14 cellular contexts compared by ENCODE assay signal in genomic region chr9:70589571-70590263, GRCh38.
A peak's percentile ranks its signal among the peaks of the same experiment; 100 is the strongest.
DNase-seq lines count a peak whose midpoint lies in the region; ATAC-seq and TF ChIP-seq lines count a peak whose summit lies in the region.
"Had no signal": no experiment of that assay in that cellular context is flagged by ENCODE, and none has a peak within 500 bp of the region (broad histone marks: within the 10 kb centered on the region; RNA-seq: fewer than 3 reads in every experiment).

No MANE protein-coding gene starts in this region.

- H3K9me3 Mint-ChIP-seq in activated naive CD8-positive, alpha-beta T cell treated with anti-CD3 and anti-CD28 coated beads, Interleukin-2, amount 50 U/mL, for 24 hours = no peaks in the 10 kb centered on the region
- H3K9me3 Mint-ChIP-seq: naive B cell had no signal

- no peaks in the 10 kb centered on the region for H3K27me3 ChIP-seq in colonic mucosa
- no peaks in the 10 kb centered on the region for H3K27me3 ChIP-seq in smooth muscle cell (ENCODE audit: low read depth)

- no peaks in the 10 kb centered on the region for H4K20me1 ChIP-seq in smooth muscle cell (ENCODE audit: low read depth)

- peak overlapping the region; percentile 1 for H3K27ac ChIP-seq in colonic mucosa
- peak overlapping the region; percentile 94 for H3K27ac ChIP-seq in smooth muscle cell (ENCODE audit: low read depth)
- H3K27ac ChIP-seq: epithelial cell of prostate, WERI-Rb-1 had no signal

- H3K4me2 ChIP-seq in smooth muscle cell = peak overlapping the region; percentile 65

- H3K79me2 ChIP-seq in smooth muscle cell (ENCODE audit: low read depth) = no peaks in the 10 kb centered on the region

- TF ChIP-seq POLR2A in lower leg skin (IDR thresholded peaks at IDR 0.05) = no peak

- 33 to 50% methylated on average over 7 of the region's 7 CpGs for WGBS in lower leg skin, 2 donors
- WGBS in smooth muscle cell (ENCODE audit: low lambda C conversion rate) = 40% methylated on average over 7 of the region's 7 CpGs

- H3K27me3 Mint-ChIP-seq in activated naive CD8-positive, alpha-beta T cell treated with anti-CD3 and anti-CD28 coated beads, Interleukin-2, amount 50 U/mL, for 24 hours = no peaks in the 10 kb centered on the region

- intact Hi-C loops in colonic mucosa (cut with DNase I) (no loop called here), lower leg skin (cut with DNase I; ENCODE audit: low total_unique reads) (no loop called here)

- H3K36me3 ChIP-seq in colonic mucosa (no peaks in the 10 kb centered on the region), smooth muscle cell (ENCODE audit: low read depth) (no peaks in the 10 kb centered on the region)
- H3K36me3 ChIP-seq: WERI-Rb-1 had no signal

- H3K36me3 Mint-ChIP-seq in activated naive CD8-positive, alpha-beta T cell treated with anti-CD3 and anti-CD28 coated beads, Interleukin-2, amount 50 U/mL, for 24 hours (ENCODE audit: low read depth) = no peaks in the 10 kb centered on the region
- H3K36me3 Mint-ChIP-seq: naive B cell had no signal

- TF ChIP-seq CTCF in colonic mucosa (IDR thresholded peaks at IDR 0.05) (no peak), lower leg skin (IDR thresholded peaks at IDR 0.05) (no peak), smooth muscle cell (IDR thresholded peaks at IDR 0.05; ENCODE audit: borderline replicate concordance, insufficient read depth, poor library complexity, severe bottlenecking) (no peak)

- no peak overlapping the region for H3K27ac Mint-ChIP-seq in activated naive CD8-positive, alpha-beta T cell treated with anti-CD3 and anti-CD28 coated beads, Interleukin-2, amount 50 U/mL, for 24 hours
- H3K27ac Mint-ChIP-seq: naive B cell had no signal

- peaks cover 27% of the 10 kb centered on the region for H3F3A ChIP-seq in smooth muscle cell (ENCODE audit: low read depth)

- no peaks in the 10 kb centered on the region for H3K9me3 ChIP-seq in colonic mucosa
- H3K9me3 ChIP-seq in smooth muscle cell (replicated peaks; ENCODE audit: low read depth) = no peaks in the 10 kb centered on the region

- no peaks in the 10 kb centered on the region for H3K4me1 Mint-ChIP-seq in activated naive CD8-positive, alpha-beta T cell treated with anti-CD3 and anti-CD28 coated beads, Interleukin-2, amount 50 U/mL, for 24 hours
- H3K4me1 Mint-ChIP-seq: naive B cell had no signal

- no peak overlapping the region for H3K4me3 Mint-ChIP-seq in activated naive CD8-positive, alpha-beta T cell treated with anti-CD3 and anti-CD28 coated beads, Interleukin-2, amount 50 U/mL, for 24 hours
- H3K4me3 Mint-ChIP-seq: naive B cell had no signal

- H3K9ac ChIP-seq in colonic mucosa (ENCODE audit: low read depth in 2 of 2, low read length in 2 of 2) (no peak overlapping the region), smooth muscle cell (ENCODE audit: low read depth) (peak overlapping the region; percentile 40)

- H3K4me3 ChIP-seq in colonic mucosa = no peak overlapping the region
- no peak overlapping the region for H3K4me3 ChIP-seq in lower leg skin (ENCODE audit: low read depth, poor library complexity, severe bottlenecking)
- H3K4me3 ChIP-seq in smooth muscle cell = no peak overlapping the region

- no peaks in the 10 kb centered on the region for H3K4me1 ChIP-seq in colonic mucosa
- H3K4me1 ChIP-seq in smooth muscle cell (ENCODE audit: low read depth) = peaks cover 6% of the 10 kb centered on the region

- DNase-seq in HCEC 1CT (peak; percentile 80), colonic mucosa (no peak), lower leg skin (ENCODE audit: low spot score in 2 of 2) (peak; percentile 66 to 89), smooth muscle cell (lab: John Stamatoyannopoulos, UW; ENCODE audit: unreplicated experiment) (no peak), glomerular visceral epithelial cell (ENCODE audit: extremely low spot score) (no peak)
- DNase-seq in activated naive CD8-positive, alpha-beta T cell treated with anti-CD3 and anti-CD28 coated beads, Interleukin-2, amount 50 U/mL, for 24 hours = no peak
- no peak for DNase-seq in stimulated activated CD4-positive, alpha-beta T cell treated with anti-CD3 and anti-CD28 coated beads, Interleukin-12 subunit alpha, Interleukin-12 subunit beta, amount 100 ng/mL, for 4 hours
- DNase-seq: activated gamma-delta T cell treated with Interleukin-2 at 50 U/mL for 16 hours, GOT3, naive B cell, NCI-H1436 treated with DMSO at 0.1 percent for 48 hours, WERI-Rb-1 had no signal

- peak overlapping the region; percentile 31 for H2AFZ ChIP-seq in smooth muscle cell (ENCODE audit: low read depth)

- no peak for ATAC-seq in activated naive CD8-positive, alpha-beta T cell treated with anti-CD3 and anti-CD28 coated beads, Interleukin-2, amount 50 U/mL, for 24 hours
- no peak for ATAC-seq in HG03571 (IDR thresholded peaks at IDR 0.05; ENCODE audit: unreplicated experiment)

Comparison
In these comparisons a context has a peak if more than half of its experiments do, and no peak if none do; other contexts are left out.
1. DNase-seq: peak in HCEC 1CT (single experiment) and lower leg skin (2 of 2); none in colonic mucosa (single experiment), smooth muscle cell (single experiment), glomerular visceral epithelial cell (single experiment), activated naive CD8-positive, alpha-beta T cell treated with anti-CD3 and anti-CD28 coated beads, Interleukin-2, amount 50 U/mL, for 24 hours (single experiment) and stimulated activated CD4-positive, alpha-beta T cell treated with anti-CD3 and anti-CD28 coated beads, Interleukin-12 subunit alpha, Interleukin-12 subunit beta, amount 100 ng/mL, for 4 hours (single experiment).